Comparison of ENCODE assay signal across 24 cellular contexts in the genomic region with DNA sequence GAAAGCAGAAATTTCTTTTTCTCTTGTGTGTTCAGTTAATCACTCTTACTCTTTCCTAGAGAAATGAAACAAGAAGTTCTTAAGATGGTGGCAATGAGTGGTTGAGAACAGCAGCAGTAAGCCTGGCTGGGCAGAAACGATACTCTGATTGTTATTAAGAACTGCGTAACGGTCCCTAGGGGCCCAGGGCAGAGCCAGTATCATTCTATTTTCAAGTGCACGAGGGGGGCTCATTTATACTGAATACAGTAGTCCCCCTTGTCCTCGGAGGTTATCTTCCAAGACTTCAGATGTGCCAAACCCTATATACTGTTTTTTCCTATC.
DNase-seq lines count a peak whose midpoint lies in the region; ATAC-seq and TF ChIP-seq lines count a peak whose summit lies in the region.
"Had no signal": no experiment of that assay in that cellular context is flagged by ENCODE, and none has a peak within 500 bp of the region (broad histone marks: within the 10 kb centered on the region; RNA-seq: fewer than 3 reads in every experiment).

No MANE protein-coding gene starts in this region.

- H3F3A ChIP-seq in SU-DHL-6 (ENCODE audit: insufficient read depth), result 0 out of 2 replicates have a peak, but pooled peaks cover 6% of the 10 kb centered on the region

- H3K9me2 ChIP-seq in SU-DHL-6 (replicated peaks; ENCODE audit: insufficient read depth, low read length), result no peaks in the 10 kb centered on the region

- ATAC-seq in HG03066 (IDR thresholded peaks at IDR 0.05; ENCODE audit: low read depth, unreplicated experiment) (peak; percentile 56), gastrocnemius medialis (no peak)
- ATAC-seq: activated CD8-positive, alpha-beta T cell treated with anti-CD3 and anti-CD28 coated beads, Interleukin-2, amount 10 ng/mL, durations not matched to agents 7 days and 5 days; activated T-cell treated with anti-CD3 and anti-CD28 coated beads, Interleukin-2, amount 50 U/mL, for 4 hours had no signal

- H3K27ac ChIP-seq in SU-DHL-6 (ENCODE audit: low read depth, low read length) (peak overlapping the region; percentile 46), H9 (ENCODE audit: insufficient read length, low read depth, low read length) (no peak overlapping the region), gastrocnemius medialis (peak overlapping the region in 2 of 4 donors; percentile 12 to 16)
- H3K27ac ChIP-seq: esophagus squamous epithelium, PC-9, SJCRH30, WERI-Rb-1 had no signal

- no peak overlapping the region for H3K4me3 ChIP-seq in SU-DHL-6 (ENCODE audit: insufficient read depth, low read length, poor library complexity, severe bottlenecking)
- H3K4me3 ChIP-seq in gastrocnemius medialis, result no peak overlapping the region
- H3K4me3 ChIP-seq: esophagus squamous epithelium, PC-9, SJCRH30 had no signal

- H3K9ac ChIP-seq in SU-DHL-6 (ENCODE audit: low read length), result no peak overlapping the region
- H3K9ac ChIP-seq in H9 (ENCODE audit: extremely low read depth, insufficient read length, low read length), result no peak overlapping the region

- H2BK120ac ChIP-seq in H9 (ENCODE audit: low read depth, low read length, poor library complexity, severe bottlenecking), result no peak overlapping the region

- H3K79me1 ChIP-seq in H9 (ENCODE audit: insufficient read depth, low read depth, low read length, poor library complexity, severe bottlenecking), result no peaks in the 10 kb centered on the region

- peaks cover 0 to 13% (median 8%) of the 10 kb centered on the region in 3 experiments; a peak in 5 of 7 replicates for H3K36me3 Mint-ChIP-seq in H9 (ENCODE audit: insufficient read depth in 1 of 3, low read depth in 3 of 3)
- H3K36me3 Mint-ChIP-seq: activated naive CD4-positive, alpha-beta T cell treated with anti-CD3 and anti-CD28 coated beads, Interleukin-2, amount 50 U/mL, for 24 hours had no signal

- peaks cover 36 to 42% of the 10 kb centered on the region in 2 experiments for H3K4me1 Mint-ChIP-seq in H9
- H3K4me1 Mint-ChIP-seq: activated naive CD4-positive, alpha-beta T cell treated with anti-CD3 and anti-CD28 coated beads, Interleukin-2, amount 50 U/mL, for 24 hours had no signal

- H2AK5ac ChIP-seq in H9 (ENCODE audit: insufficient read length, low read length), result no peak overlapping the region

- no peak overlapping the region for H3K56ac ChIP-seq in H9 (ENCODE audit: insufficient read length, low read depth, low read length)

- peaks cover 0 to 4% of the 10 kb centered on the region in 2 experiments; a peak in 3 of 5 replicates for H3K9me3 Mint-ChIP-seq in H9
- H3K9me3 Mint-ChIP-seq: activated naive CD4-positive, alpha-beta T cell treated with anti-CD3 and anti-CD28 coated beads, Interleukin-2, amount 50 U/mL, for 24 hours; activated T-cell treated with anti-CD3 and anti-CD28 coated beads, Interleukin-2, amount 50 U/mL, for 4 hours; stimulated activated naive CD8-positive, alpha-beta T cell treated with anti-CD3 and anti-CD28 coated beads, Interleukin-15, Interleukin-2, amounts not matched to agents 100 ng/mL and 50 ng/mL, for 24 hours; T-helper 1 cell treated with Interleukin-12 subunit alpha and Interleukin-12 subunit beta and Interleukin-4 antibody, amounts not matched to agents 30 μg/mL and 1 μg/mL, for 36 hours had no signal

- H2BK20ac ChIP-seq in H9 (ENCODE audit: low read depth, low read length, poor library complexity, severe bottlenecking), result no peak overlapping the region

- H3K79me2 ChIP-seq in SU-DHL-6 (ENCODE audit: insufficient read depth, low read length), result peaks cover 97% of the 10 kb centered on the region
- no peaks in the 10 kb centered on the region for H3K79me2 ChIP-seq in H9 (ENCODE audit: insufficient read depth, low read length)

- no peak overlapping the region for H3T11ph ChIP-seq in H9 (ENCODE audit: low read length)

- H3K27ac Mint-ChIP-seq in H9, result peak overlapping the region in 1 of 3 experiments; percentile 76; a peak in 1 of 7 replicates
- H3K27ac Mint-ChIP-seq: activated CD8-positive, alpha-beta T cell treated with anti-CD3 and anti-CD28 coated beads, Interleukin-2, amount 10 ng/mL, durations not matched to agents 7 days and 5 days; activated naive CD4-positive, alpha-beta T cell treated with anti-CD3 and anti-CD28 coated beads, Interleukin-2, amount 50 U/mL, for 24 hours; stimulated activated naive CD8-positive, alpha-beta T cell treated with anti-CD3 and anti-CD28 coated beads, Interleukin-15, Interleukin-2, amounts not matched to agents 100 ng/mL and 50 ng/mL, for 24 hours; T-helper 1 cell treated with Interleukin-12 subunit alpha and Interleukin-12 subunit beta and Interleukin-4 antibody, amounts not matched to agents 30 μg/mL and 1 μg/mL, for 36 hours; type B pancreatic cell had no signal

- H3K36me3 ChIP-seq in SU-DHL-6 (ENCODE audit: low read length), result peaks cover 21% of the 10 kb centered on the region
- no peaks in the 10 kb centered on the region for H3K36me3 ChIP-seq in gastrocnemius medialis
- H3K36me3 ChIP-seq: esophagus squamous epithelium, SJCRH30, WERI-Rb-1 had no signal

- H2BK15ac ChIP-seq in H9 (ENCODE audit: low read depth, low read length), result no peak overlapping the region

- H4K91ac ChIP-seq in H9 (ENCODE audit: insufficient read length, low read depth, low read length), result no peak overlapping the region

- H3K23me2 ChIP-seq in H9 (ENCODE audit: insufficient read length, low read depth, low read length, poor library complexity, severe bottlenecking), result no peaks in the 10 kb centered on the region

- H2BK5ac ChIP-seq in H9 (ENCODE audit: insufficient read length, low read length), result no peak overlapping the region

- DNase-seq in NOMO-1 treated with DMSO at 0.1 percent for 48 hours (lab: John Stamatoyannopoulos, UW; ENCODE audit: unreplicated experiment) (peak; percentile 31), NOMO-1 treated with dmso at 0.1 percent for 144 hours (lab: John Stamatoyannopoulos, UW; ENCODE audit: unreplicated experiment) (no peak), H9 (no peak), gastrocnemius medialis (no peak), hippocampal formation (lab: John Stamatoyannopoulos, UW) (no peak), DMS153 (lab: John Stamatoyannopoulos, UW) (no peak)
- DNase-seq: activated CD8-positive, alpha-beta T cell treated with anti-CD3 and anti-CD28 coated beads, Interleukin-2, amount 10 ng/mL, durations not matched to agents 7 days and 5 days; activated T-cell treated with anti-CD3 and anti-CD28 coated beads, Interleukin-2, amount 50 U/mL, for 4 hours; cerebellar nuclear complex; effector CD8-positive, alpha-beta T cell; esophagus squamous epithelium; midbrain; NCI-H1105; NCI-H2171; NCI-H69; PC-9; SJCRH30; WERI-Rb-1 had no signal

- no peak overlapping the region for H3K4me3 Mint-ChIP-seq in H9
- H3K4me3 Mint-ChIP-seq: activated CD8-positive, alpha-beta T cell treated with anti-CD3 and anti-CD28 coated beads, Interleukin-2, amount 10 ng/mL, durations not matched to agents 7 days and 5 days; activated naive CD4-positive, alpha-beta T cell treated with anti-CD3 and anti-CD28 coated beads, Interleukin-2, amount 50 U/mL, for 24 hours; activated T-cell treated with anti-CD3 and anti-CD28 coated beads, Interleukin-2, amount 50 U/mL, for 4 hours; stimulated activated naive CD8-positive, alpha-beta T cell treated with anti-CD3 and anti-CD28 coated beads, Interleukin-15, Interleukin-2, amounts not matched to agents 100 ng/mL and 50 ng/mL, for 24 hours; T-helper 1 cell treated with Interleukin-12 subunit alpha and Interleukin-12 subunit beta and Interleukin-4 antibody, amounts not matched to agents 30 μg/mL and 1 μg/mL, for 36 hours; type B pancreatic cell had no signal

- intact Hi-C loops in gastrocnemius medialis (cut with DNase I; ENCODE audit: low total_unique reads), result no loop called here

- no peak overlapping the region for H4K5ac ChIP-seq in H9 (ENCODE audit: insufficient read length, low read depth, low read length)

- H2AFZ ChIP-seq in SU-DHL-6 (ENCODE audit: low read depth, low read length, severe bottlenecking), result no peak overlapping the region
- H2AFZ ChIP-seq in H9 (ENCODE audit: low read length), result no peak overlapping the region
- H2AFZ ChIP-seq: PC-9 had no signal

- H3K4ac ChIP-seq in H9 (ENCODE audit: low read depth, low read length), result no peak overlapping the region

- TF ChIP-seq POLR2A in gastrocnemius medialis (IDR thresholded peaks at IDR 0.05), result no peak

- H3K18ac ChIP-seq in H9 (ENCODE audit: insufficient read length, low read depth, low read length), result no peak overlapping the region

- no CpG with 5 or more reads among the region's 5 CpGs for WGBS in H9 (ENCODE audit: extremely low coverage, insufficient read length, low lambda C conversion rate)

- H4K8ac ChIP-seq in H9 (replicated peaks; ENCODE audit: insufficient read length, low read depth, low read length), result no peak overlapping the region

- H4K20me1 ChIP-seq in SU-DHL-6 (ENCODE audit: low read depth, low read length) (no peaks in the 10 kb centered on the region; the same call in 1 of the 2 replicates), H9 (ENCODE audit: control insufficient read depth, insufficient read depth, insufficient read length) (no peaks in the 10 kb centered on the region)

- no peak overlapping the region for H2BK12ac ChIP-seq in H9 (ENCODE audit: insufficient read length, low read depth, low read length)

- in situ Hi-C loops in gastrocnemius medialis (cut with MboI; ENCODE audit: low sequenced_read_pairs in 4 of 4), result no loop called here

- H3K27me3 ChIP-seq in SU-DHL-6 (ENCODE audit: low read length), result no peaks in the 10 kb centered on the region
- H3K27me3 ChIP-seq in H9 (ENCODE audit: insufficient read depth, low read length), result no peaks in the 10 kb centered on the region
- H3K27me3 ChIP-seq in gastrocnemius medialis, result no peaks in the 10 kb centered on the region
- H3K27me3 ChIP-seq: esophagus squamous epithelium, SJCRH30 had no signal

- peak overlapping the region; percentile 15 for H3K4me2 ChIP-seq in SU-DHL-6 (ENCODE audit: low read depth, low read length, poor library complexity, severe bottlenecking)
- H3K4me2 ChIP-seq in H9 (ENCODE audit: insufficient read depth, insufficient read length, low read length), result no peak overlapping the region
- H3K4me2 ChIP-seq: PC-9 had no signal

- H3K14ac ChIP-seq in H9 (ENCODE audit: insufficient read depth, low read length), result no peak overlapping the region

- no peak for TF ChIP-seq CTCF in SU-DHL-6 (IDR thresholded peaks at IDR 0.05; ENCODE audit: insufficient read depth, low read length, poor library complexity, severe bottlenecking)
- TF ChIP-seq CTCF in H9 (conservative IDR thresholded peaks at IDR 0.05), result no peak
- no peak for TF ChIP-seq CTCF in gastrocnemius medialis (IDR thresholded peaks at IDR 0.05 in 4 of 5, conservative IDR thresholded peaks at IDR 0.05 in 1 of 5)

- peaks cover 2% of the 10 kb centered on the region for H3K27me3 Mint-ChIP-seq in H9 (ENCODE audit: low read depth)
- H3K27me3 Mint-ChIP-seq: activated naive CD4-positive, alpha-beta T cell treated with anti-CD3 and anti-CD28 coated beads, Interleukin-2, amount 50 U/mL, for 24 hours; stimulated activated naive CD8-positive, alpha-beta T cell treated with anti-CD3 and anti-CD28 coated beads, Interleukin-15, Interleukin-2, amounts not matched to agents 100 ng/mL and 50 ng/mL, for 24 hours had no signal

- H3K23ac ChIP-seq in H9 (ENCODE audit: insufficient read length, low read depth, low read length), result no peak overlapping the region

- H3K4me1 ChIP-seq in H9 (ENCODE audit: insufficient read depth, low read length) (peaks cover 13% of the 10 kb centered on the region; the same call in 1 of the 2 replicates), gastrocnemius medialis (peaks cover 28 to 43% of the 10 kb centered on the region in 2 donors)
- H3K4me1 ChIP-seq: SJCRH30 had no signal

- H3K9me3 ChIP-seq in SU-DHL-6 (ENCODE audit: insufficient read depth, low read length) (no peaks in the 10 kb centered on the region), H9 (ENCODE audit: control insufficient read depth, low read depth, low read length) (no peaks in the 10 kb centered on the region), gastrocnemius medialis (no peaks in the 10 kb centered on the region)
- H3K9me3 ChIP-seq: esophagus squamous epithelium, SJCRH30 had no signal
